12 cellular contexts compared by ENCODE assay signal in the genomic region with DNA sequence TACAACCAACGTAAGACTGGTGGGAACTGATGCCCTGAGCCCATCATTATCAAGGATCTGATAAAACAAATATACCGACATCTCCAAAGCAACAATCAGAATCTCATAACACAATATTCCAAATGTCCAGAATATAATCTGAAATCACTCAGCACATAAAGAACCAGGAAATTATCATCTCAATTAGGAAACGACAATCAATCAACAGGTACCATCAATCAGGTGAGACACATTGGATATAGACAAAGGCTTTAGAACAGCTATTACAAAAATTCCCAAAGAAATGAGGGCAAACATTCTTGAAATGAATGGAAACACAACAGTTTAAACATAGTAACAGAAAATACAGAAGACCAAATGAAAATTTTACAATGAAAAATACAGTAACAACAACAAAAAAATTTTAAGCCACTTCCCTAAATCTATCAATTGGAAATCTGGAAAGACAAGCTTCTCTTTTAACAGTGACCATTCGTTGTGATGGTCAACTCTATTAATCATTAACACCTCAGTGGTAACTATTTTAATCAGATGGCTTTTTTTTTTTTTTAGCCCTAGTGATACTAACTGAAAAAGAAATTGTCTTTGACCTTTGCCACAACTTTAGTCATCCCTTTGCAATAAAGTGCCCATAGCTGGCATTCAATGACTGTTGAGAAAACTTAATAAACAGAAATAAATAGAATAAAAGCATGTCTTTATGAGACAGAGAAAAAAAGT.
"Had no signal": no experiment of that assay in that cellular context is flagged by ENCODE, and none has a peak within 500 bp of the region (broad histone marks: within the 10 kb centered on the region; RNA-seq: fewer than 3 reads in every experiment).

No MANE protein-coding gene starts in this region.

- DNase-seq: activated CD4-positive, alpha-beta T cell treated with anti-CD3 and anti-CD28 coated beads for 4 hours; activated CD8-positive, alpha-beta memory T cell treated with anti-CD3 and anti-CD28 coated beads, Interleukin-2, amount 50 U/mL, for 4 hours; activated CD8-positive, alpha-beta T cell treated with anti-CD3 and anti-CD28 coated beads for 36 hours; activated naive CD8-positive, alpha-beta T cell treated with anti-CD3 and anti-CD28 coated beads, Interleukin-2, amount 10 ng/mL, durations not matched to agents 7 days and 5 days; activated T-cell treated with anti-CD3 and anti-CD28 coated beads, Interleukin-2, amount 50 U/mL, for 72 hours; aorta; islet precursor cell; retina; WERI-Rb-1 had no signal

- H3K4me3 Mint-ChIP-seq: activated CD8-positive, alpha-beta T cell treated with anti-CD3 and anti-CD28 coated beads for 36 hours; activated naive CD8-positive, alpha-beta T cell treated with anti-CD3 and anti-CD28 coated beads, Interleukin-2, amount 10 ng/mL, durations not matched to agents 7 days and 5 days; activated T-cell treated with anti-CD3 and anti-CD28 coated beads, Interleukin-2, amount 50 U/mL, for 72 hours had no signal

- FAIRE-seq: bronchial epithelial cell, frontal cortex, urothelium cell line had no signal

- H3K9me3 Mint-ChIP-seq: activated CD8-positive, alpha-beta T cell treated with anti-CD3 and anti-CD28 coated beads for 36 hours; activated naive CD8-positive, alpha-beta T cell treated with anti-CD3 and anti-CD28 coated beads, Interleukin-2, amount 10 ng/mL, durations not matched to agents 7 days and 5 days; activated T-cell treated with anti-CD3 and anti-CD28 coated beads, Interleukin-2, amount 50 U/mL, for 72 hours had no signal

- H3K36me3 Mint-ChIP-seq: activated naive CD8-positive, alpha-beta T cell treated with anti-CD3 and anti-CD28 coated beads, Interleukin-2, amount 10 ng/mL, durations not matched to agents 7 days and 5 days had no signal

- H3K27ac ChIP-seq: WERI-Rb-1 had no signal

- ATAC-seq: activated CD8-positive, alpha-beta T cell treated with anti-CD3 and anti-CD28 coated beads for 36 hours; activated T-cell treated with anti-CD3 and anti-CD28 coated beads, Interleukin-2, amount 50 U/mL, for 72 hours had no signal

- H3K27ac Mint-ChIP-seq: activated CD8-positive, alpha-beta T cell treated with anti-CD3 and anti-CD28 coated beads for 36 hours; activated naive CD8-positive, alpha-beta T cell treated with anti-CD3 and anti-CD28 coated beads, Interleukin-2, amount 10 ng/mL, durations not matched to agents 7 days and 5 days had no signal

- H3K36me3 ChIP-seq: WERI-Rb-1 had no signal

- H3K27me3 Mint-ChIP-seq: activated CD8-positive, alpha-beta T cell treated with anti-CD3 and anti-CD28 coated beads for 36 hours; activated naive CD8-positive, alpha-beta T cell treated with anti-CD3 and anti-CD28 coated beads, Interleukin-2, amount 10 ng/mL, durations not matched to agents 7 days and 5 days had no signal
